9 cellular contexts compared by ENCODE assay signal in genomic region chr10:4677296-4678021, GRCh38.
A peak's percentile ranks its signal among the peaks of the same experiment; 100 is the strongest.
DNase-seq lines count a peak whose midpoint lies in the region; ATAC-seq and TF ChIP-seq lines count a peak whose summit lies in the region.
"Had no signal": no experiment of that assay in that cellular context is flagged by ENCODE, and none has a peak within 500 bp of the region (broad histone marks: within the 10 kb centered on the region; RNA-seq: fewer than 3 reads in every experiment).

No MANE protein-coding gene starts in this region.

- no peaks in the 10 kb centered on the region for H3K9me2 ChIP-seq in PC-3 (replicated peaks; ENCODE audit: low read length)

- POLR2A ChIA-PET in PC-3 (lab: Charles Lee; ENCODE audit: unreplicated experiment) = interaction anchor here (0.6 to 1.3 kb wide), 6 partner anchors 9 to 937 kb away, joined by 3 to 10 read pairs (median 5); no protein-coding TSS in a partner anchor

- intact Hi-C loops in PC-3 (cut with micrococcal nuclease) (loop anchor here (1.0 to 10.0 kb wide), 5 partner anchors 9 to 893 kb away; partner anchors contain the start of gene KLF6), right lobe of liver (cut with DNase I) (no loop called here)

- peaks cover 7% of the 10 kb centered on the region for H3K4me1 Mint-ChIP-seq in progenitor cell of endocrine pancreas (ENCODE audit: low read depth)
- H3K4me1 Mint-ChIP-seq: activated naive CD8-positive, alpha-beta T cell treated with anti-CD3 and anti-CD28 coated beads for 36 hours had no signal

- no peak overlapping the region for H3K27ac Mint-ChIP-seq in progenitor cell of endocrine pancreas
- H3K27ac Mint-ChIP-seq: activated naive CD8-positive, alpha-beta T cell treated with anti-CD3 and anti-CD28 coated beads for 36 hours had no signal

- peak overlapping the region; percentile 82 for H3K4me2 ChIP-seq in PC-3 (ENCODE audit: low read length)

- no peaks in the 10 kb centered on the region for H3K9me3 Mint-ChIP-seq in progenitor cell of endocrine pancreas (ENCODE audit: low read depth)
- H3K9me3 Mint-ChIP-seq: activated naive CD8-positive, alpha-beta T cell treated with anti-CD3 and anti-CD28 coated beads for 36 hours had no signal

- no peaks in the 10 kb centered on the region for H3K27me3 Mint-ChIP-seq in progenitor cell of endocrine pancreas

- no peak overlapping the region for H3K4me3 Mint-ChIP-seq in progenitor cell of endocrine pancreas (ENCODE audit: low read depth)
- H3K4me3 Mint-ChIP-seq: activated naive CD8-positive, alpha-beta T cell treated with anti-CD3 and anti-CD28 coated beads for 36 hours had no signal

- ATAC-seq in PC-3 (peak; percentile 55), right lobe of liver (peak; percentile 61 to 79 (median 69)), thoracic aorta (ENCODE audit: insufficient number of reproducible peaks, low FRiP score, low read depth) (peak; percentile 63), HG03457 (IDR thresholded peaks at IDR 0.05; ENCODE audit: unreplicated experiment) (no peak)

- WGBS in right lobe of liver (ENCODE audit: insufficient coverage, low coverage, low lambda C conversion rate, missing lambda C conversion rate) = 35% methylated on average over 5 of the region's 5 CpGs

- TF ChIP-seq CTCF in PC-3 (conservative IDR thresholded peaks at IDR 0.05; ENCODE audit: low read depth, low read length) = no peak
- no peak for TF ChIP-seq CTCF in right lobe of liver (IDR thresholded peaks at IDR 0.05)
- TF ChIP-seq CTCF in thoracic aorta (IDR thresholded peaks at IDR 0.05) = no peak
- no peak for TF ChIP-seq CTCF in GM10266 (IDR thresholded peaks at IDR 0.05; ENCODE audit: control insufficient read depth, insufficient read depth, low read depth, missing control alignments)
- TF ChIP-seq CTCF in progenitor cell of endocrine pancreas (IDR thresholded peaks at IDR 0.05; ENCODE audit: unreplicated experiment) = no peak

- no peaks in the 10 kb centered on the region for H4K20me1 ChIP-seq in PC-3 (ENCODE audit: low read length)

- H3K36me3 Mint-ChIP-seq in progenitor cell of endocrine pancreas (ENCODE audit: insufficient read depth) = no peaks in the 10 kb centered on the region
- H3K36me3 Mint-ChIP-seq: activated naive CD8-positive, alpha-beta T cell treated with anti-CD3 and anti-CD28 coated beads for 36 hours had no signal

- peaks cover 46% of the 10 kb centered on the region for H3K79me2 ChIP-seq in PC-3 (ENCODE audit: low read length)

- peak; percentile 68 for DNase-seq in PC-3
- DNase-seq in epithelial cell of prostate (ENCODE audit: low read depth, low spot score) = peak; percentile 94
- DNase-seq in right lobe of liver = no peak
- no peak for DNase-seq in thoracic aorta (ENCODE audit: low spot score)
- no peak for DNase-seq in GM10266 (ENCODE audit: extremely low spot score)
- DNase-seq in NCI-H2081 (lab: John Stamatoyannopoulos, UW) = no peak
- DNase-seq in progenitor cell of endocrine pancreas (ENCODE audit: low spot score, unreplicated experiment) = no peak
- DNase-seq: activated naive CD8-positive, alpha-beta T cell treated with anti-CD3 and anti-CD28 coated beads for 36 hours had no signal

- CTCF ChIA-PET in PC-3 (lab: Charles Lee) = interaction anchor here (0.6 to 0.9 kb wide), 2 partner anchors 15 to 93 kb away, joined by 4 to 6 read pairs; no protein-coding TSS in a partner anchor

- peaks cover 54% of the 10 kb centered on the region for H3K4me1 ChIP-seq in PC-3 (ENCODE audit: insufficient read depth, low read length)
- peaks cover 0 to 17% (median 4%) of the 10 kb centered on the region in 4 donors for H3K4me1 ChIP-seq in right lobe of liver
- H3K4me1 ChIP-seq in thoracic aorta (ENCODE audit: control insufficient read depth in 1 of 2, low read depth in 2 of 2) = peaks cover 0 to 19% of the 10 kb centered on the region in 2 donors

- H2AFZ ChIP-seq in PC-3 (ENCODE audit: low read length) = no peak overlapping the region

- peak overlapping the region; percentile 99 for H3K27ac ChIP-seq in PC-3 (ENCODE audit: low read length)
- H3K27ac ChIP-seq in epithelial cell of prostate = peak overlapping the region; percentile 98
- H3K27ac ChIP-seq in right lobe of liver = peak overlapping the region in 1 of 3 donors; percentile 10
- peak overlapping the region; percentile 61 to 79 for H3K27ac ChIP-seq in thoracic aorta

- peak overlapping the region; percentile 74 for H3K4me3 ChIP-seq in PC-3 (ENCODE audit: low read length)
- no peak overlapping the region for H3K4me3 ChIP-seq in right lobe of liver
- H3K4me3 ChIP-seq in thoracic aorta = peak overlapping the region; percentile 25

- H3F3A ChIP-seq in PC-3 (ENCODE audit: low read length, unreplicated experiment) = no peaks in the 10 kb centered on the region

- TSS peak; percentile 80 for BruUV-seq in PC-3 (replicated peaks; lab: Mats Ljungman, UMichigan)

- peak overlapping the region; percentile 93 for H3K9ac ChIP-seq in PC-3 (ENCODE audit: low read length)

- no peaks in the 10 kb centered on the region for H3K9me3 ChIP-seq in PC-3 (ENCODE audit: low read length)
- no peaks in the 10 kb centered on the region for H3K9me3 ChIP-seq in right lobe of liver
- H3K9me3 ChIP-seq in thoracic aorta = no peaks in the 10 kb centered on the region

- H3K36me3 ChIP-seq in PC-3 (ENCODE audit: low read depth, low read length) (no peaks in the 10 kb centered on the region), right lobe of liver (no peaks in the 10 kb centered on the region), thoracic aorta (no peaks in the 10 kb centered on the region)

- TF ChIP-seq POLR2A in right lobe of liver (IDR thresholded peaks at IDR 0.05) = no peak

- no peaks in the 10 kb centered on the region for H3K27me3 ChIP-seq in PC-3 (ENCODE audit: low read length)
- no peaks in the 10 kb centered on the region for H3K27me3 ChIP-seq in right lobe of liver
- no peaks in the 10 kb centered on the region for H3K27me3 ChIP-seq in thoracic aorta (replicated peaks; ENCODE audit: insufficient read depth)

Comparison
In these comparisons a context has a peak if more than half of its experiments do, and no peak if none do; other contexts are left out.
1. DNase-seq: peak in PC-3 (single experiment) and epithelial cell of prostate (single experiment); none in right lobe of liver (0 of 3), thoracic aorta (single experiment), GM10266 (single experiment), NCI-H2081 (0 of 2) and progenitor cell of endocrine pancreas (single experiment).
2. H3K4me3 ChIP-seq: peak in PC-3 (single experiment) and thoracic aorta (single experiment); none in right lobe of liver (0 of 3).